ENCODE assay signal across 28 cellular contexts in genomic region chr17:64242633-64243032, GRCh38.
"Had no signal": no experiment of that assay in that cellular context is flagged by ENCODE, and none has a peak within 500 bp of the region (broad histone marks: within the 10 kb centered on the region; RNA-seq: fewer than 3 reads in every experiment).

No MANE protein-coding gene starts in this region.

- ATAC-seq: activated T-cell treated with anti-CD3 and anti-CD28 coated beads, Interleukin-2, amount 50 U/mL, for 72 hours; Panc1; T-cell had no signal

- DNase-seq: activated B cell treated with CpG ODN at 0.5 μM for 24 hours; activated CD4-positive, alpha-beta memory T cell treated with anti-CD3 and anti-CD28 coated beads, Interleukin-2, amount 10 ng/mL, durations not matched to agents 7 days and 5 days; activated CD4-positive, alpha-beta T cell treated with anti-CD3 and anti-CD28 coated beads, Interleukin-2, amount 50 U/mL, for 1 hour; activated gamma-delta T cell treated with Interleukin-2 at 50 U/mL for 16 hours; activated naive CD4-positive, alpha-beta T cell treated with anti-CD3 and anti-CD28 coated beads, Interleukin-2, amount 10 ng/mL, durations not matched to agents 7 days and 5 days; activated naive CD8-positive, alpha-beta T cell treated with anti-CD3 and anti-CD28 coated beads for 36 hours; activated T-cell treated with anti-CD3 and anti-CD28 coated beads for 4 hours; activated T-cell treated with anti-CD3 and anti-CD28 coated beads, Interleukin-2, amount 50 U/mL, for 72 hours; anterior cingulate cortex; central memory CD4-positive, alpha-beta T cell; Kasumi-1; KBM-7; NCI-H1048; NCI-H146; NCI-H187 treated with DMSO at 0.1 percent for 48 hours; NCI-H2107; NCI-H2171 treated with DMSO at 0.1 percent for 48 hours; NCI-H226; NCI-H510A; NCI-H526 treated with DMSO at 0.1 percent for 48 hours; NK-92 treated with Interleukin-12 subunit alpha and Interleukin-12 subunit beta, amount 100 ng/mL, for 24 hours; OCI-M1; SHP77 treated with DMSO at 0.1 percent for 48 hours; T-cell; T-helper 2 cell; T1000 had no signal

- H3K27me3 Mint-ChIP-seq: activated B cell treated with CpG ODN at 0.5 μM for 24 hours; activated CD4-positive, alpha-beta memory T cell treated with anti-CD3 and anti-CD28 coated beads, Interleukin-2, amount 10 ng/mL, durations not matched to agents 7 days and 5 days; activated naive CD4-positive, alpha-beta T cell treated with anti-CD3 and anti-CD28 coated beads, Interleukin-2, amount 10 ng/mL, durations not matched to agents 7 days and 5 days; activated naive CD8-positive, alpha-beta T cell treated with anti-CD3 and anti-CD28 coated beads for 36 hours; T-cell had no signal

- H3K27ac Mint-ChIP-seq: activated B cell treated with CpG ODN at 0.5 μM for 24 hours; activated CD4-positive, alpha-beta memory T cell treated with anti-CD3 and anti-CD28 coated beads, Interleukin-2, amount 10 ng/mL, durations not matched to agents 7 days and 5 days; activated naive CD4-positive, alpha-beta T cell treated with anti-CD3 and anti-CD28 coated beads, Interleukin-2, amount 10 ng/mL, durations not matched to agents 7 days and 5 days; activated naive CD8-positive, alpha-beta T cell treated with anti-CD3 and anti-CD28 coated beads for 36 hours; activated T-cell treated with anti-CD3 and anti-CD28 coated beads, Interleukin-2, amount 50 U/mL, for 72 hours; activated T-helper 2 cell treated with anti-CD3 and anti-CD28 coated beads, Interferon-gamma antibody, Interleukin-2, Interleukin-4, amounts not matched to agents 10 μg/mL and 5 μg/mL and 100 μg/mL, durations not matched to agents 14 hours and 24 hours and 36 hours; T-cell had no signal

- H3K36me3 Mint-ChIP-seq: activated naive CD4-positive, alpha-beta T cell treated with anti-CD3 and anti-CD28 coated beads, Interleukin-2, amount 10 ng/mL, durations not matched to agents 7 days and 5 days had no signal

- H3K9me3 Mint-ChIP-seq: activated B cell treated with CpG ODN at 0.5 μM for 24 hours; activated CD4-positive, alpha-beta memory T cell treated with anti-CD3 and anti-CD28 coated beads, Interleukin-2, amount 10 ng/mL, durations not matched to agents 7 days and 5 days; activated naive CD4-positive, alpha-beta T cell treated with anti-CD3 and anti-CD28 coated beads, Interleukin-2, amount 10 ng/mL, durations not matched to agents 7 days and 5 days; activated naive CD8-positive, alpha-beta T cell treated with anti-CD3 and anti-CD28 coated beads for 36 hours; activated T-cell treated with anti-CD3 and anti-CD28 coated beads, Interleukin-2, amount 50 U/mL, for 72 hours; activated T-helper 2 cell treated with anti-CD3 and anti-CD28 coated beads, Interferon-gamma antibody, Interleukin-2, Interleukin-4, amounts not matched to agents 10 μg/mL and 5 μg/mL and 100 μg/mL, durations not matched to agents 14 hours and 24 hours and 36 hours; T-cell had no signal

- H3K4me3 Mint-ChIP-seq: activated B cell treated with CpG ODN at 0.5 μM for 24 hours; activated CD4-positive, alpha-beta memory T cell treated with anti-CD3 and anti-CD28 coated beads, Interleukin-2, amount 10 ng/mL, durations not matched to agents 7 days and 5 days; activated naive CD4-positive, alpha-beta T cell treated with anti-CD3 and anti-CD28 coated beads, Interleukin-2, amount 10 ng/mL, durations not matched to agents 7 days and 5 days; activated naive CD8-positive, alpha-beta T cell treated with anti-CD3 and anti-CD28 coated beads for 36 hours; activated T-cell treated with anti-CD3 and anti-CD28 coated beads, Interleukin-2, amount 50 U/mL, for 72 hours; T-cell had no signal
